Comparison of ENCODE assay signal across 31 cellular contexts in the genomic region with DNA sequence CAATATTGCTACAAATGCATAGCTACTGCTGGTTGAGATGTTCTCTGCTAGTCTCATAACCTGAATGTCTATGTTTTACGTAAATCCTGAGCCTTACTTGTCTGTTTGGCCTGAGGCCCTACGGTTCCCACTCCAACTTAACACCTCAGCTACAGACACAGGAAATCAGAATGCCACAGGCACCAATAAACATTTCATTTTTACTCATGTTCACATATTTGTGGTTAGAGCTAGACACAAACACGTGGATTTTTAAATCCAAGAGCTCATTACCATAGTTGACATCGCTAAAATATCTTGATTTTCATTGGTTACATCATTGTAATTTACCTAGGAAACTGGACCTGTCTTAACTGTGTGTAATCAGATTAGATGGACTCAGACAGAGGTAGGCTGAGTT.
DNase-seq lines count a peak whose midpoint lies in the region; FAIRE-seq and TF ChIP-seq lines count a peak whose summit lies in the region.
"Had no signal": no experiment of that assay in that cellular context is flagged by ENCODE, and none has a peak within 500 bp of the region (broad histone marks: within the 10 kb centered on the region; RNA-seq: fewer than 3 reads in every experiment).

No MANE protein-coding gene starts in this region.

- H4K91ac ChIP-seq in trophoblast cell (ENCODE audit: low read depth, low read length), result no peak overlapping the region

- H3K4me2 ChIP-seq in trophoblast cell (ENCODE audit: low read length), result no peak overlapping the region

- no peak overlapping the region for H3K14ac ChIP-seq in trophoblast cell (ENCODE audit: low read length)

- no peak overlapping the region for H2AK5ac ChIP-seq in trophoblast cell (ENCODE audit: low read length)

- no peak overlapping the region for H3K9ac ChIP-seq in trophoblast cell (ENCODE audit: low read length)

- H3K4me1 ChIP-seq in trophoblast cell (ENCODE audit: control insufficient read depth in 1 of 2, insufficient read depth in 2 of 2, low read length in 2 of 2), result no peaks in the 10 kb centered on the region
- H3K4me1 ChIP-seq: prostate gland, thyroid gland had no signal

- no peaks in the 10 kb centered on the region for H3K36me3 ChIP-seq in bronchial epithelial cell (ENCODE audit: control insufficient read depth, insufficient read depth, low read length)
- no peaks in the 10 kb centered on the region for H3K36me3 ChIP-seq in trophoblast cell (ENCODE audit: control insufficient read depth in 1 of 2, insufficient read depth in 2 of 2, low read length in 2 of 2)
- H3K36me3 ChIP-seq: prostate gland, thyroid gland had no signal

- no peaks in the 10 kb centered on the region for H3K79me1 ChIP-seq in trophoblast cell (ENCODE audit: low read length)

- no peak overlapping the region for H4K8ac ChIP-seq in trophoblast cell (ENCODE audit: low read depth, low read length)

- no peak for FAIRE-seq in bronchial epithelial cell (lab: Jason Lieb, UNC)
- FAIRE-seq: GM12891 had no signal

- WGBS in trophoblast cell (ENCODE audit: extremely low coverage, insufficient coverage, insufficient read length), result no CpG with 5 or more reads among the region's 4 CpGs

- DNase-seq in HPDE6-E6E7 (ENCODE audit: extremely low spot score), result peak; percentile 1
- DNase-seq in RPMI8226, result peak; percentile 26
- DNase-seq in bronchial epithelial cell (ENCODE audit: low read depth), result peak; percentile 80
- peak; percentile 20 to 52 for DNase-seq in trophoblast cell
- no peak for DNase-seq in cortex of kidney (lab: John Stamatoyannopoulos, UW)
- no peak for DNase-seq in NCI-H446 (lab: John Stamatoyannopoulos, UW)
- no peak for DNase-seq in stimulated activated CD4-positive, alpha-beta T cell treated with anti-CD3 and anti-CD28 coated beads, Interleukin-4, amount 100 ng/mL, for 4 hours
- DNase-seq in stimulated activated CD4-positive, alpha-beta T cell treated with anti-CD3 and anti-CD28 coated beads, Interleukin-2, amount 100 ng/mL, for 24 hours, result no peak
- DNase-seq: activated CD4-positive, alpha-beta T cell treated with anti-CD3 and anti-CD28 coated beads for 36 hours; activated CD8-positive, alpha-beta T cell treated with anti-CD3 and anti-CD28 coated beads for 36 hours; activated naive CD4-positive, alpha-beta T cell treated with anti-CD3 and anti-CD28 coated beads, Interleukin-2, amount 50 U/mL, for 16 hours; CD8-positive, alpha-beta memory T cell; effector CD4-positive, alpha-beta T cell; glutamatergic neuron; H7; Kasumi-1; kidney; naive thymus-derived CD4-positive, alpha-beta T cell; NCI-H526; NK-92 treated with Interleukin-12 subunit alpha and Interleukin-12 subunit beta, amount 100 ng/mL, for 24 hours; nucleus accumbens; SHP77 treated with DMSO at 0.1 percent for 48 hours; stimulated activated CD4-positive, alpha-beta T cell treated with anti-CD3 and anti-CD28 coated beads, Interleukin-12 subunit alpha, Interleukin-12 subunit beta, amount 100 ng/mL, for 4 hours; stimulated activated CD4-positive, alpha-beta T cell treated with anti-CD3 and anti-CD28 coated beads, Interleukin-4, amount 100 ng/mL, for 1 hour; SW 1271; T-helper 9 cell; thyroid gland had no signal

- H3K27me3 ChIP-seq in bronchial epithelial cell (ENCODE audit: control insufficient read depth, insufficient read depth, low read length) (no peaks in the 10 kb centered on the region), trophoblast cell (ENCODE audit: insufficient read depth, low read length) (no peaks in the 10 kb centered on the region)
- H3K27me3 ChIP-seq: thyroid gland had no signal

- no peak overlapping the region for H3K4ac ChIP-seq in trophoblast cell (ENCODE audit: low read depth, low read length)

- H3K4me3 ChIP-seq in bronchial epithelial cell (ENCODE audit: low read depth, low read length) (no peak overlapping the region), trophoblast cell (ENCODE audit: low read depth, low read length) (no peak overlapping the region)
- H3K4me3 ChIP-seq: prostate gland, thyroid gland had no signal

- H2BK5ac ChIP-seq in trophoblast cell (ENCODE audit: low read depth, low read length, poor library complexity), result no peak overlapping the region

- no peak overlapping the region for H3K23ac ChIP-seq in trophoblast cell (ENCODE audit: low read length)

- no peak overlapping the region for H3K27ac ChIP-seq in trophoblast cell (ENCODE audit: low read depth, low read length)
- H3K27ac ChIP-seq: HL-60, prostate gland, thyroid gland, VCaP had no signal

- no peak overlapping the region for H4K12ac ChIP-seq in trophoblast cell (ENCODE audit: low read depth, low read length)

- no peak overlapping the region for H2BK12ac ChIP-seq in trophoblast cell (ENCODE audit: low read length)

- TF ChIP-seq CTCF in bronchial epithelial cell (IDR thresholded peaks at IDR 0.05; ENCODE audit: insufficient read depth, low read length, severe bottlenecking), result no peak

- H2BK120ac ChIP-seq in trophoblast cell (ENCODE audit: insufficient read depth, low read length, poor library complexity), result no peak overlapping the region

- no peak overlapping the region for H3K18ac ChIP-seq in trophoblast cell (ENCODE audit: low read length)

- H3K9me3 ChIP-seq in trophoblast cell (ENCODE audit: insufficient read depth, low read depth, low read length), result no peaks in the 10 kb centered on the region
- H3K9me3 ChIP-seq: prostate gland, thyroid gland had no signal

- no peak overlapping the region for H2AFZ ChIP-seq in trophoblast cell (ENCODE audit: insufficient read depth, low read length, poor library complexity)

- no peaks in the 10 kb centered on the region for H3K79me2 ChIP-seq in trophoblast cell (ENCODE audit: control insufficient read depth, insufficient read depth, low read length, poor library complexity)

Comparison
In these comparisons a context has a peak if more than half of its experiments do, and no peak if none do; other contexts are left out.
1. DNase-seq: peak in HPDE6-E6E7 (single experiment), RPMI8226 (single experiment), bronchial epithelial cell (single experiment) and trophoblast cell (2 of 2); none in cortex of kidney (single experiment), NCI-H446 (0 of 2), stimulated activated CD4-positive, alpha-beta T cell treated with anti-CD3 and anti-CD28 coated beads, Interleukin-4, amount 100 ng/mL, for 4 hours (0 of 2) and stimulated activated CD4-positive, alpha-beta T cell treated with anti-CD3 and anti-CD28 coated beads, Interleukin-2, amount 100 ng/mL, for 24 hours (0 of 2).